ENCODE assay signal across 2 cellular contexts in the genomic region with DNA sequence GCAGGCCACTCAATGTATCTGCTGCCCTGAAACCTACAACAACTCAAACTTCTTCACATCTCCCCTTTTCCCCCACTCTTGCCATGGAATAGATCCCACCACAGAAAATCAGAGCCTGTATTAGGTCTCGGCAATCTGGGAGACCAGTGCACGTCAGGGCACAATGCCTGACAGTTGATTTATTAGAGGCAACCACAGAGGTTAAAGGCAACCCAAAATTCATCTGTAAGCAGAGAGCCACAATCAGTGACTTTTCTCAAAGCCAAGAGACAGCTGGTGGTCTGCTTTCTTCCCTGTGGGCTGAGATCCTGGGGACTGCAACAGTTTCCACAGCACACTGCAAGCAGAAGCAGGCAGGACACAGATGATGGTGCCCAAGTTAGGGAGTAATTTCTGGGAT.
TF ChIP-seq lines count a peak whose summit lies in the region.

No MANE protein-coding gene starts in this region.

TF ChIP-seq in IMR-90, 13 proteins besides CTCF, POLR2A, EP300 and RAD21:
- TF ChIP-seq BHLHE40 (IDR thresholded peaks at IDR 0.05; ENCODE audit: low read depth, low read length): no peak
- no peak for TF ChIP-seq RFX5 (IDR thresholded peaks at IDR 0.05; ENCODE audit: low read depth, low read length)
- TF ChIP-seq SMC3 (IDR thresholded peaks at IDR 0.05; ENCODE audit: low read depth, low read length): no peak
- no peak for TF ChIP-seq CEBPB (IDR thresholded peaks at IDR 0.05; ENCODE audit: low read depth, low read length)

TF ChIP-seq in K562, 482 proteins besides CTCF, POLR2A, EP300 and RAD21:
- no peak for TF ChIP-seq GATAD2B (IDR thresholded peaks at IDR 0.05; ENCODE audit: borderline replicate concordance)
- TF ChIP-seq ZNF785 (CRISPR knock-in tag; IDR thresholded peaks at IDR 0.05): no peak
- TF ChIP-seq, protein P1, sequence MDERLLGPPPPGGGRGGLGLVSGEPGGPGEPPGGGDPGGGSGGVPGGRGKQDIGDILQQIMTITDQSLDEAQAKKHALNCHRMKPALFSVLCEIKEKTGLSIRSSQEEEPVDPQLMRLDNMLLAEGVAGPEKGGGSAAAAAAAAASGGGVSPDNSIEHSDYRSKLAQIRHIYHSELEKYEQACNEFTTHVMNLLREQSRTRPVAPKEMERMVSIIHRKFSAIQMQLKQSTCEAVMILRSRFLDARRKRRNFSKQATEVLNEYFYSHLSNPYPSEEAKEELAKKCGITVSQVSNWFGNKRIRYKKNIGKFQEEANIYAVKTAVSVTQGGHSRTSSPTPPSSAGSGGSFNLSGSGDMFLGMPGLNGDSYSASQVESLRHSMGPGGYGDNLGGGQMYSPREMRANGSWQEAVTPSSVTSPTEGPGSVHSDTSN (CRISPR knock-in tag; IDR thresholded peaks at IDR 0.05; ENCODE audit: low read depth): no peak
- TF ChIP-seq, protein P1 (tag; conservative IDR thresholded peaks at IDR 0.05; ENCODE audit: low read depth): peak; percentile 46
- no peak for TF ChIP-seq PURB (CRISPR knock-in tag; IDR thresholded peaks at IDR 0.05; ENCODE audit: low read depth)
- TF ChIP-seq NFATC3 (IDR thresholded peaks at IDR 0.05): no peak
- TF ChIP-seq KDM1A (IDR thresholded peaks at IDR 0.05): peak; percentile 66 to 68
- no peak for TF ChIP-seq ZNF57 (CRISPR knock-in tag; IDR thresholded peaks at IDR 0.05)
- peak; percentile 67 for TF ChIP-seq MEIS2 (IDR thresholded peaks at IDR 0.05; ENCODE audit: partially characterized antibody)
- no peak for TF ChIP-seq ATF7 (IDR thresholded peaks at IDR 0.05)
- no peak for TF ChIP-seq MTA1 (IDR thresholded peaks at IDR 0.05; ENCODE audit: borderline replicate concordance)
- TF ChIP-seq, protein P2, sequence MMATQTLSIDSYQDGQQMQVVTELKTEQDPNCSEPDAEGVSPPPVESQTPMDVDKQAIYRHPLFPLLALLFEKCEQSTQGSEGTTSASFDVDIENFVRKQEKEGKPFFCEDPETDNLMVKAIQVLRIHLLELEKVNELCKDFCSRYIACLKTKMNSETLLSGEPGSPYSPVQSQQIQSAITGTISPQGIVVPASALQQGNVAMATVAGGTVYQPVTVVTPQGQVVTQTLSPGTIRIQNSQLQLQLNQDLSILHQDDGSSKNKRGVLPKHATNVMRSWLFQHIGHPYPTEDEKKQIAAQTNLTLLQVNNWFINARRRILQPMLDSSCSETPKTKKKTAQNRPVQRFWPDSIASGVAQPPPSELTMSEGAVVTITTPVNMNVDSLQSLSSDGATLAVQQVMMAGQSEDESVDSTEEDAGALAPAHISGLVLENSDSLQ (IDR thresholded peaks at IDR 0.05): 0 out of 2 replicates have a peak, but pooled peaks have one; percentile 7
- no peak for TF ChIP-seq TEAD2 (tag; IDR thresholded peaks at IDR 0.05)
- TF ChIP-seq NFYB (IDR thresholded peaks at IDR 0.05; ENCODE audit: extremely low read depth, insufficient read length): no peak
- no peak for TF ChIP-seq ZNF263 (CRISPR knock-in tag; IDR thresholded peaks at IDR 0.05; ENCODE audit: borderline replicate concordance)
- TF ChIP-seq PCBP2 (IDR thresholded peaks at IDR 0.05; ENCODE audit: low read depth, low read length, poor library complexity, severe bottlenecking): no peak
- no peak for TF ChIP-seq POLR3G (IDR thresholded peaks at IDR 0.05; ENCODE audit: extremely low read depth, insufficient read length, insufficient replicate concordance)
- no peak for TF ChIP-seq SREBF2 (CRISPR knock-in tag; IDR thresholded peaks at IDR 0.05)
- no peak for TF ChIP-seq ZNF232 (CRISPR knock-in tag; IDR thresholded peaks at IDR 0.05)
- TF ChIP-seq HDGF (IDR thresholded peaks at IDR 0.05): no peak
- TF ChIP-seq, protein P3, sequence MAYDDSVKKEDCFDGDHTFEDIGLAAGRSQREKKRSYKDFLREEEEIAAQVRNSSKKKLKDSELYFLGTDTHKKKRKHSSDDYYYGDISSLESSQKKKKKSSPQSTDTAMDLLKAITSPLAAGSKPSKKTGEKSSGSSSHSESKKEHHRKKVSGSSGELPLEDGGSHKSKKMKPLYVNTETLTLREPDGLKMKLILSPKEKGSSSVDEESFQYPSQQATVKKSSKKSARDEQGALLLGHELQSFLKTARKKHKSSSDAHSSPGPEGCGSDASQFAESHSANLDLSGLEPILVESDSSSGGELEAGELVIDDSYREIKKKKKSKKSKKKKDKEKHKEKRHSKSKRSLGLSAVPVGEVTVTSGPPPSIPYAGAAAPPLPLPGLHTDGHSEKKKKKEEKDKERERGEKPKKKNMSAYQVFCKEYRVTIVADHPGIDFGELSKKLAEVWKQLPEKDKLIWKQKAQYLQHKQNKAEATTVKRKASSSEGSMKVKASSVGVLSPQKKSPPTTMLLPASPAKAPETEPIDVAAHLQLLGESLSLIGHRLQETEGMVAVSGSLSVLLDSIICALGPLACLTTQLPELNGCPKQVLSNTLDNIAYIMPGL (CRISPR knock-in tag; IDR thresholded peaks at IDR 0.05): no peak
- TF ChIP-seq, protein P4, sequence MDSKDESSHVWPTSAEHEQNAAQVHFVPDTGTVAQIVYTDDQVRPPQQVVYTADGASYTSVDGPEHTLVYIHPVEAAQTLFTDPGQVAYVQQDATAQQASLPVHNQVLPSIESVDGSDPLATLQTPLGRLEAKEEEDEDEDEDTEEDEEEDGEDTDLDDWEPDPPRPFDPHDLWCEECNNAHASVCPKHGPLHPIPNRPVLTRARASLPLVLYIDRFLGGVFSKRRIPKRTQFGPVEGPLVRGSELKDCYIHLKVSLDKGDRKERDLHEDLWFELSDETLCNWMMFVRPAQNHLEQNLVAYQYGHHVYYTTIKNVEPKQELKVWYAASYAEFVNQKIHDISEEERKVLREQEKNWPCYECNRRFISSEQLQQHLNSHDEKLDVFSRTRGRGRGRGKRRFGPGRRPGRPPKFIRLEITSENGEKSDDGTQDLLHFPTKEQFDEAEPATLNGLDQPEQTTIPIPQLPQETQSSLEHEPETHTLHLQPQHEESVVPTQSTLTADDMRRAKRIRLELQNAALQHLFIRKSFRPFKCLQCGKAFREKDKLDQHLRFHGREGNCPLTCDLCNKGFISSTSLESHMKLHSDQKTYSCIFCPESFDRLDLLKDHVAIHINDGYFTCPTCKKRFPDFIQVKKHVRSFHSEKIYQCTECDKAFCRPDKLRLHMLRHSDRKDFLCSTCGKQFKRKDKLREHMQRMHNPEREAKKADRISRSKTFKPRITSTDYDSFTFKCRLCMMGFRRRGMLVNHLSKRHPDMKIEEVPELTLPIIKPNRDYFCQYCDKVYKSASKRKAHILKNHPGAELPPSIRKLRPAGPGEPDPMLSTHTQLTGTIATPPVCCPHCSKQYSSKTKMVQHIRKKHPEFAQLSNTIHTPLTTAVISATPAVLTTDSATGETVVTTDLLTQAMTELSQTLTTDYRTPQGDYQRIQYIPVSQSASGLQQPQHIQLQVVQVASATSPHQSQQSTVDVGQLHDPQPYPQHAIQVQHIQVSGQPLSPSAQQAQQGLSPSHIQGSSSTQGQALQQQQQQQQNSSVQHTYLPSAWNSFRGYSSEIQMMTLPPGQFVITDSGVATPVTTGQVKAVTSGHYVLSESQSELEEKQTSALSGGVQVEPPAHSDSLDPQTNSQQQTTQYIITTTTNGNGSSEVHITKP (IDR thresholded peaks at IDR 0.05; ENCODE audit: partially characterized antibody): no peak
- no peak for TF ChIP-seq SMARCE1 (IDR thresholded peaks at IDR 0.05)
- TF ChIP-seq SRF (CRISPR knock-in tag; IDR thresholded peaks at IDR 0.05): no peak
- no peak for TF ChIP-seq MAFK (IDR thresholded peaks at IDR 0.05; ENCODE audit: low read length)
- TF ChIP-seq SMAD3 (CRISPR knock-in tag; conservative IDR thresholded peaks at IDR 0.05): no peak
- TF ChIP-seq, protein P5, sequence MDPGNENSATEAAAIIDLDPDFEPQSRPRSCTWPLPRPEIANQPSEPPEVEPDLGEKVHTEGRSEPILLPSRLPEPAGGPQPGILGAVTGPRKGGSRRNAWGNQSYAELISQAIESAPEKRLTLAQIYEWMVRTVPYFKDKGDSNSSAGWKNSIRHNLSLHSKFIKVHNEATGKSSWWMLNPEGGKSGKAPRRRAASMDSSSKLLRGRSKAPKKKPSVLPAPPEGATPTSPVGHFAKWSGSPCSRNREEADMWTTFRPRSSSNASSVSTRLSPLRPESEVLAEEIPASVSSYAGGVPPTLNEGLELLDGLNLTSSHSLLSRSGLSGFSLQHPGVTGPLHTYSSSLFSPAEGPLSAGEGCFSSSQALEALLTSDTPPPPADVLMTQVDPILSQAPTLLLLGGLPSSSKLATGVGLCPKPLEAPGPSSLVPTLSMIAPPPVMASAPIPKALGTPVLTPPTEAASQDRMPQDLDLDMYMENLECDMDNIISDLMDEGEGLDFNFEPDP (CRISPR knock-in tag; IDR thresholded peaks at IDR 0.05): no peak
- TF ChIP-seq, protein P6, sequence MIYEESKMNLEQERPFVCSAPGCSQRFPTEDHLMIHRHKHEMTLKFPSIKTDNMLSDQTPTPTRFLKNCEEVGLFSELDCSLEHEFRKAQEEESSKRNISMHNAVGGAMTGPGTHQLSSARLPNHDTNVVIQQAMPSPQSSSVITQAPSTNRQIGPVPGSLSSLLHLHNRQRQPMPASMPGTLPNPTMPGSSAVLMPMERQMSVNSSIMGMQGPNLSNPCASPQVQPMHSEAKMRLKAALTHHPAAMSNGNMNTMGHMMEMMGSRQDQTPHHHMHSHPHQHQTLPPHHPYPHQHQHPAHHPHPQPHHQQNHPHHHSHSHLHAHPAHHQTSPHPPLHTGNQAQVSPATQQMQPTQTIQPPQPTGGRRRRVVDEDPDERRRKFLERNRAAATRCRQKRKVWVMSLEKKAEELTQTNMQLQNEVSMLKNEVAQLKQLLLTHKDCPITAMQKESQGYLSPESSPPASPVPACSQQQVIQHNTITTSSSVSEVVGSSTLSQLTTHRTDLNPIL (CRISPR knock-in tag; IDR thresholded peaks at IDR 0.05): no peak
- TF ChIP-seq, protein P7, sequence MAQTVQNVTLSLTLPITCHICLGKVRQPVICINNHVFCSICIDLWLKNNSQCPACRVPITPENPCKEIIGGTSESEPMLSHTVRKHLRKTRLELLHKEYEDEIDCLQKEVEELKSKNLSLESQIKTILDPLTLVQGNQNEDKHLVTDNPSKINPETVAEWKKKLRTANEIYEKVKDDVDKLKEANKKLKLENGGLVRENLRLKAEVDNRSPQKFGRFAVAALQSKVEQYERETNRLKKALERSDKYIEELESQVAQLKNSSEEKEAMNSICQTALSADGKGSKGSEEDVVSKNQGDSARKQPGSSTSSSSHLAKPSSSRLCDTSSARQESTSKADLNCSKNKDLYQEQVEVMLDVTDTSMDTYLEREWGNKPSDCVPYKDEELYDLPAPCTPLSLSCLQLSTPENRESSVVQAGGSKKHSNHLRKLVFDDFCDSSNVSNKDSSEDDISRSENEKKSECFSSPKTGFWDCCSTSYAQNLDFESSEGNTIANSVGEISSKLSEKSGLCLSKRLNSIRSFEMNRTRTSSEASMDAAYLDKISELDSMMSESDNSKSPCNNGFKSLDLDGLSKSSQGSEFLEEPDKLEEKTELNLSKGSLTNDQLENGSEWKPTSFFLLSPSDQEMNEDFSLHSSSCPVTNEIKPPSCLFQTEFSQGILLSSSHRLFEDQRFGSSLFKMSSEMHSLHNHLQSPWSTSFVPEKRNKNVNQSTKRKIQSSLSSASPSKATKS (CRISPR knock-in tag; IDR thresholded peaks at IDR 0.05): no peak
- TF ChIP-seq, protein P8, sequence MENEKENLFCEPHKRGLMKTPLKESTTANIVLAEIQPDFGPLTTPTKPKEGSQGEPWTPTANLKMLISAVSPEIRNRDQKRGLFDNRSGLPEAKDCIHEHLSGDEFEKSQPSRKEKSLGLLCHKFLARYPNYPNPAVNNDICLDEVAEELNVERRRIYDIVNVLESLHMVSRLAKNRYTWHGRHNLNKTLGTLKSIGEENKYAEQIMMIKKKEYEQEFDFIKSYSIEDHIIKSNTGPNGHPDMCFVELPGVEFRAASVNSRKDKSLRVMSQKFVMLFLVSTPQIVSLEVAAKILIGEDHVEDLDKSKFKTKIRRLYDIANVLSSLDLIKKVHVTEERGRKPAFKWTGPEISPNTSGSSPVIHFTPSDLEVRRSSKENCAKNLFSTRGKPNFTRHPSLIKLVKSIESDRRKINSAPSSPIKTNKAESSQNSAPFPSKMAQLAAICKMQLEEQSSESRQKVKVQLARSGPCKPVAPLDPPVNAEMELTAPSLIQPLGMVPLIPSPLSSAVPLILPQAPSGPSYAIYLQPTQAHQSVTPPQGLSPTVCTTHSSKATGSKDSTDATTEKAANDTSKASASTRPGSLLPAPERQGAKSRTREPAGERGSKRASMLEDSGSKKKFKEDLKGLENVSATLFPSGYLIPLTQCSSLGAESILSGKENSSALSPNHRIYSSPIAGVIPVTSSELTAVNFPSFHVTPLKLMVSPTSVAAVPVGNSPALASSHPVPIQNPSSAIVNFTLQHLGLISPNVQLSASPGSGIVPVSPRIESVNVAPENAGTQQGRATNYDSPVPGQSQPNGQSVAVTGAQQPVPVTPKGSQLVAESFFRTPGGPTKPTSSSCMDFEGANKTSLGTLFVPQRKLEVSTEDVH (IDR thresholded peaks at IDR 0.05; ENCODE audit: low read depth, partially characterized antibody): no peak
- TF ChIP-seq POLR2AphosphoS5 (IDR thresholded peaks at IDR 0.05; ENCODE audit: control insufficient read depth, insufficient read depth, low read depth, low read length): no peak
- TF ChIP-seq RFX5 (IDR thresholded peaks at IDR 0.05; ENCODE audit: low read depth, low read length): no peak
